In the genomic region with DNA sequence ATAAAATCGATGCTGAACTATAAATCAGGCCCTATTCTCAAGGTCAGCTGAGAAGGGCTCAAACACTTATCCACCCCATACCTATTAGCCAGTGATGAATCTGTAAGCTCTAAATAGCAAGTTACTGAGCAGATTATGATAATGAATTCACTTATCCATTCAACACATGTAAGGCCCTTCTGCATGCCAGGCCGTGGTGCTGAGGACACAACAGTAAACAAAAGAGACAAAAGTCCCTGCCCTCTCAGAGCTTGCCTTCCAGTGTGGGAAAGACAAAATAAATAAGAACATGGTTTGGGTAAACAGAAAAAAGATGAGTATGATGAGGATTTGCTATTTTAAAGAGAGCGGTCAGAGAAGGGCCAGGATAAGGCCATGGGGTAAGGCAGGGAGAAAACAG, we compare ENCODE assay signal across 12 cellular contexts. TPM values are rescaled to one million over a fixed set of nuclear protein-coding genes. Genes with fewer than 3 reads are reported as not detected.
"Had no signal": no experiment of that assay in that cellular context is flagged by ENCODE, and none has a peak within 500 bp of the region (broad histone marks: within the 10 kb centered on the region; RNA-seq: fewer than 3 reads in every experiment).

No MANE protein-coding gene starts in this region.

- ATAC-seq: activated naive CD8-positive, alpha-beta T cell treated with anti-CD3 and anti-CD28 coated beads, Interleukin-2, amount 50 U/mL, for 24 hours had no signal

- H3K36me3 ChIP-seq: ascending aorta, left ventricle myocardium inferior, thyroid gland, uterus had no signal

- H3K4me3 Mint-ChIP-seq: activated CD4-positive, alpha-beta memory T cell treated with anti-CD3 and anti-CD28 coated beads, Interleukin-2, amount 10 ng/mL, durations not matched to agents 7 days and 5 days; activated naive CD8-positive, alpha-beta T cell treated with anti-CD3 and anti-CD28 coated beads, Interleukin-2, amount 50 U/mL, for 24 hours; activated T-helper 1 cell treated with anti-CD3 and anti-CD28 coated beads, Interleukin-12 subunit alpha, Interleukin-12 subunit beta, Interleukin-2, Interleukin-4 antibody, amounts not matched to agents 30 ng/mL and 10 ng/mL and 1 ng/mL, durations not matched to agents 14 hours and 24 hours and 36 hours had no signal

- H3K27me3 Mint-ChIP-seq: activated CD4-positive, alpha-beta memory T cell treated with anti-CD3 and anti-CD28 coated beads, Interleukin-2, amount 10 ng/mL, durations not matched to agents 7 days and 5 days; activated naive CD8-positive, alpha-beta T cell treated with anti-CD3 and anti-CD28 coated beads, Interleukin-2, amount 50 U/mL, for 24 hours had no signal

- H3K4me3 ChIP-seq: coronary artery, left ventricle myocardium inferior, smooth muscle cell, thyroid gland, uterus had no signal

- H3K27ac ChIP-seq: ascending aorta, coronary artery, left ventricle myocardium inferior, thyroid gland, uterus had no signal

- DNase-seq: activated CD4-positive, alpha-beta memory T cell treated with anti-CD3 and anti-CD28 coated beads, Interleukin-2, amount 10 ng/mL, durations not matched to agents 7 days and 5 days; activated naive CD4-positive, alpha-beta T cell treated with Interleukin-2 at 50 U/mL for 16 hours; activated naive CD8-positive, alpha-beta T cell treated with anti-CD3 and anti-CD28 coated beads, Interleukin-2, amount 50 U/mL, for 24 hours; effector memory CD4-positive, alpha-beta T cell; left ventricle myocardium inferior; T1000; thyroid gland; uterus had no signal

- H3K27ac Mint-ChIP-seq: activated CD4-positive, alpha-beta memory T cell treated with anti-CD3 and anti-CD28 coated beads, Interleukin-2, amount 10 ng/mL, durations not matched to agents 7 days and 5 days; activated naive CD8-positive, alpha-beta T cell treated with anti-CD3 and anti-CD28 coated beads, Interleukin-2, amount 50 U/mL, for 24 hours; activated T-helper 1 cell treated with anti-CD3 and anti-CD28 coated beads, Interleukin-12 subunit alpha, Interleukin-12 subunit beta, Interleukin-2, Interleukin-4 antibody, amounts not matched to agents 30 ng/mL and 10 ng/mL and 1 ng/mL, durations not matched to agents 14 hours and 24 hours and 36 hours had no signal

- H3K27me3 ChIP-seq: ascending aorta, thyroid gland, uterus had no signal

- H3K4me1 ChIP-seq: thyroid gland, uterus had no signal

- H3K9me3 ChIP-seq: ascending aorta, left ventricle myocardium inferior, thyroid gland, uterus had no signal

- H3K9me3 Mint-ChIP-seq: activated CD4-positive, alpha-beta memory T cell treated with anti-CD3 and anti-CD28 coated beads, Interleukin-2, amount 10 ng/mL, durations not matched to agents 7 days and 5 days; activated naive CD8-positive, alpha-beta T cell treated with anti-CD3 and anti-CD28 coated beads, Interleukin-2, amount 50 U/mL, for 24 hours; activated T-helper 1 cell treated with anti-CD3 and anti-CD28 coated beads, Interleukin-12 subunit alpha, Interleukin-12 subunit beta, Interleukin-2, Interleukin-4 antibody, amounts not matched to agents 30 ng/mL and 10 ng/mL and 1 ng/mL, durations not matched to agents 14 hours and 24 hours and 36 hours had no signal

- H3K4me2 ChIP-seq: smooth muscle cell had no signal

RNA-seq across cellular contexts. Expression of a gene that starts 11.7 kb away (rescaled TPM):
- total RNA-seq: ascending aorta had no signal
